8 cellular contexts compared by ENCODE assay signal in the genomic region with DNA sequence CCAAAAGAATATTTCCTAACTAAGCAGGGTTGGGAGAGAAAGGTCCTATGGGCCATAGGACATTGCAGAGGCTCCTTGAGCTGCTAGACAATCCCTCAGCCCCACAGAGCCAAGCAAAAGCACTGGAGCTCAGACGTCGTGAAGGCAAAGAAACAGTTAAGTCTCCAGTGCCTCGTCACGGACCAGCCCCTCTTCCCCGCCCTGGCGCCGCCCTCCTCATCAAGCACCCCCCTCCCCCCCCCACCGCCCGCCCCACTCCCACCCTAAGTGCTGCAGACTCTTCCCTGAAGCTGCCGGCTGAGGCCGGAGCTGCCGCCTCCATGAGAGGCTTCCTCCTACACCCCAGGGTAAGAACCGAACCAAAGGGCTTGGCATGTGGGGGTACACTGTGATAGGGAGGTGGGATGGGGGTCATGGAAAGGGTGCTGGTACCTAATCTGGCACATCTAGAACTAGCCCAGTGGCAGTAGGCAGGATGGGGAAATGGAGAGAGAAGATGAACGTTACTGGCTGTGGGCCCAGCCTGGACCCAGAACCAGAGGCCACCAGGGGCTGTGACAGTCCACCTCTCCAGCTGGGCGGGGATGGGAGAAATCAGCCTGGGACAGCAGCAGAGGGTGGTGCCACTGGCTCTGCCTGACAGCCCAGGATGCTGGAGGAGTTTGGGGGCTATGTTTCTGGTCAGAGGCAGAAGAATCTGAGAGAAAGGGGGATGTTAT. TPM values are rescaled to one million over a fixed set of nuclear protein-coding genes. Genes with fewer than 3 reads are reported as not detected.
DNase-seq lines count a peak whose midpoint lies in the region; ATAC-seq and TF ChIP-seq lines count a peak whose summit lies in the region.

TSS of gene MAP1A (plus strand) at position 255 of the 719 bp plus-strand sequence. CDS start 3,866 bp downstream, outside the sequence.

- intact Hi-C loops in lower lobe of right lung (cut with DNase I) (no loop called here), testis (cut with DNase I; ENCODE audit: low total_unique reads) (no loop called here)

- no peak for TF ChIP-seq CTCF in lower lobe of right lung (IDR thresholded peaks at IDR 0.05)
- TF ChIP-seq CTCF in testis (IDR thresholded peaks at IDR 0.05) = no peak

- 6 to 30% methylated on average over 10 to 12 of the region's 15 CpGs for WGBS in testis, 2 donors

- H3K4me1 ChIP-seq in lower lobe of right lung (peaks cover 24% of the 10 kb centered on the region), testis (peaks cover 24% of the 10 kb centered on the region)

- DNase-seq in GM03348 (ENCODE audit: low spot score) (peak; percentile 93), NCI-H82 (lab: John Stamatoyannopoulos, UW) (peak; percentile 94), lower lobe of right lung (no peak), testis (peak; percentile 68), T-helper 9 cell (no peak)
- no peak for DNase-seq in effector memory CD8-positive, alpha-beta T cell
- DNase-seq in activated effector memory CD4-positive, alpha-beta T cell treated with Interleukin-2 at 50 U/mL for 16 hours = no peak

- H3K36me3 ChIP-seq in lower lobe of right lung (no peaks in the 10 kb centered on the region), testis (ENCODE audit: low read depth, missing control alignments) (no peaks in the 10 kb centered on the region)

- peaks cover 1 to 10% of the 10 kb centered on the region in 2 donors for H3K4me1 Mint-ChIP-seq in effector memory CD8-positive, alpha-beta T cell (ENCODE audit: low read depth in 2 of 2)

- H3K36me3 Mint-ChIP-seq in effector memory CD8-positive, alpha-beta T cell (ENCODE audit: insufficient read depth) = no peaks in the 10 kb centered on the region

- H3K9me3 ChIP-seq in lower lobe of right lung = no peaks in the 10 kb centered on the region
- no peaks in the 10 kb centered on the region for H3K9me3 ChIP-seq in testis

- peak within 1 kb of the TSS in 1 of 2 donors; percentile 71 for H3K27ac Mint-ChIP-seq in effector memory CD8-positive, alpha-beta T cell

- ATAC-seq in effector memory CD8-positive, alpha-beta T cell (replicated peaks) = no peak
- peak; percentile 28 to 47 for ATAC-seq in lower lobe of right lung
- ATAC-seq in HG02840 (IDR thresholded peaks at IDR 0.05; ENCODE audit: low FRiP score, unreplicated experiment) = no peak

- peak within 1 kb of the TSS; percentile 20 to 29 for H3K4me3 Mint-ChIP-seq in effector memory CD8-positive, alpha-beta T cell

- H3K27me3 Mint-ChIP-seq in effector memory CD8-positive, alpha-beta T cell = peaks cover 46% of the 10 kb centered on the region in 2 donors

- H3K27ac ChIP-seq in lower lobe of right lung (peak within 1 kb of the TSS; percentile 24), testis (peak within 1 kb of the TSS; percentile 72 to 83)

- no peak for TF ChIP-seq POLR2A in testis (IDR thresholded peaks at IDR 0.05)

- H3K9me3 Mint-ChIP-seq in effector memory CD8-positive, alpha-beta T cell = no peaks in the 10 kb centered on the region

- peak within 1 kb of the TSS; percentile 42 for H3K4me3 ChIP-seq in lower lobe of right lung
- H3K4me3 ChIP-seq in testis = peak within 1 kb of the TSS; percentile 47 to 56

- H3K27me3 ChIP-seq in lower lobe of right lung (ENCODE audit: low read depth) (peaks cover 5% of the 10 kb centered on the region), testis (no peaks in the 10 kb centered on the region)

RNA-seq across cellular contexts. Expression of gene MAP1A, which starts in this region (rescaled TPM):
- total RNA-seq in lower lobe of right lung = 7.1 TPM
- total RNA-seq in testis = 10 to 100 TPM; 17.7 to 19.1 TPM
- 11.4 TPM for polyA plus RNA-seq in testis (ENCODE audit: insufficient read depth, low read depth, low replicate concordance)

Comparison
In these comparisons a context has a peak if more than half of its experiments do, and no peak if none do; other contexts are left out.
1. DNase-seq: peak in GM03348 (single experiment), NCI-H82 (single experiment) and testis (single experiment); none in effector memory CD8-positive, alpha-beta T cell (0 of 3), lower lobe of right lung (single experiment), T-helper 9 cell (single experiment) and activated effector memory CD4-positive, alpha-beta T cell treated with Interleukin-2 at 50 U/mL for 16 hours (single experiment).
2. ATAC-seq: peak in lower lobe of right lung (2 of 2); none in effector memory CD8-positive, alpha-beta T cell (single experiment) and HG02840 (single experiment).